In genomic region chr18:11932393-11932792, GRCh38 we compare ENCODE assay signal across 8 cellular contexts.
"Had no signal": no experiment of that assay in that cellular context is flagged by ENCODE, and none has a peak within 500 bp of the region (broad histone marks: within the 10 kb centered on the region; RNA-seq: fewer than 3 reads in every experiment).

No MANE protein-coding gene starts in this region.

- H3K4me3 ChIP-seq: GM12878 had no signal

- DNase-seq: GDM1, GF-D8 had no signal

- ATAC-seq: GM12878 had no signal

- FAIRE-seq: G401.6, GM12878, GM12891, GM12892, GM18507, GM19239 had no signal
